Comparison of ENCODE assay signal across 15 cellular contexts in genomic region chr2:195648780-195649179, GRCh38. TPM values are rescaled to one million over a fixed set of nuclear protein-coding genes. Genes with fewer than 3 reads are reported as not detected.
DNase-seq lines count a peak whose midpoint lies in the region; ATAC-seq lines count a peak whose summit lies in the region.
"Had no signal": no experiment of that assay in that cellular context is flagged by ENCODE, and none has a peak within 500 bp of the region (broad histone marks: within the 10 kb centered on the region; RNA-seq: fewer than 3 reads in every experiment).

No MANE protein-coding gene starts in this region.

- peak overlapping the region; percentile 43 for H3K4me3 Mint-ChIP-seq in activated CD8-positive, alpha-beta memory T cell treated with anti-CD3 and anti-CD28 coated beads, Interleukin-2, amount 10 ng/mL, durations not matched to agents 7 days and 5 days
- peak overlapping the region; percentile 87 for H3K4me3 Mint-ChIP-seq in activated naive CD8-positive, alpha-beta T cell treated with anti-CD3 and anti-CD28 coated beads, Interleukin-2, amount 10 ng/mL, durations not matched to agents 7 days and 5 days
- H3K4me3 Mint-ChIP-seq in stimulated activated effector memory CD8-positive, alpha-beta T cell treated with anti-CD3 and anti-CD28 coated beads, Interleukin-12 subunit alpha, Interleukin-12 subunit beta, amount 100 ng/mL, for 72 hours, result peak overlapping the region; percentile 52

- ATAC-seq in activated CD8-positive, alpha-beta memory T cell treated with anti-CD3 and anti-CD28 coated beads, Interleukin-2, amount 10 ng/mL, durations not matched to agents 7 days and 5 days, result peak; percentile 52
- ATAC-seq in activated naive CD8-positive, alpha-beta T cell treated with anti-CD3 and anti-CD28 coated beads, Interleukin-2, amount 10 ng/mL, durations not matched to agents 7 days and 5 days (ENCODE audit: low read depth), result peak; percentile 74
- ATAC-seq in stimulated activated effector memory CD8-positive, alpha-beta T cell treated with anti-CD3 and anti-CD28 coated beads, Interleukin-12 subunit alpha, Interleukin-12 subunit beta, amount 100 ng/mL, for 72 hours, result peak; percentile 69
- ATAC-seq in HG02610 (IDR thresholded peaks at IDR 0.05; ENCODE audit: unreplicated experiment), result no peak
- no peak for ATAC-seq in sciatic nerve
- ATAC-seq: A549 had no signal

- intact Hi-C loops in sciatic nerve (cut with DNase I), result no loop called here

- no peaks in the 10 kb centered on the region for H3K27me3 Mint-ChIP-seq in activated CD8-positive, alpha-beta memory T cell treated with anti-CD3 and anti-CD28 coated beads, Interleukin-2, amount 10 ng/mL, durations not matched to agents 7 days and 5 days
- no peaks in the 10 kb centered on the region for H3K27me3 Mint-ChIP-seq in activated naive CD8-positive, alpha-beta T cell treated with anti-CD3 and anti-CD28 coated beads, Interleukin-2, amount 10 ng/mL, durations not matched to agents 7 days and 5 days

- no peak for DNase-seq in activated CD8-positive, alpha-beta memory T cell treated with anti-CD3 and anti-CD28 coated beads, Interleukin-2, amount 10 ng/mL, durations not matched to agents 7 days and 5 days
- no peak for DNase-seq in activated CD8-positive, alpha-beta memory T cell treated with anti-CD3 and anti-CD28 coated beads, Interleukin-2, amount 50 U/mL, for 4 hours
- DNase-seq in NOMO-1 treated with dmso at 0.1 percent for 144 hours (lab: John Stamatoyannopoulos, UW; ENCODE audit: unreplicated experiment) (peak; percentile 73), sciatic nerve (ENCODE audit: low spot score) (no peak)
- no peak for DNase-seq in activated naive CD8-positive, alpha-beta T cell treated with anti-CD3 and anti-CD28 coated beads, Interleukin-2, amount 10 ng/mL, durations not matched to agents 7 days and 5 days
- DNase-seq in stimulated activated effector memory CD8-positive, alpha-beta T cell treated with anti-CD3 and anti-CD28 coated beads, Interleukin-12 subunit alpha, Interleukin-12 subunit beta, amount 100 ng/mL, for 72 hours (ENCODE audit: low spot score in 2 of 2), result no peak
- DNase-seq in activated CD8-positive, alpha-beta memory T cell treated with anti-CD3 and anti-CD28 coated beads for 24 hours, result no peak
- DNase-seq: activated CD4-positive, alpha-beta T cell treated with anti-CD3 and anti-CD28 coated beads, Interleukin-2, amount 50 U/mL, for 48 hours; DMS 273 treated with DMSO at 0.1 percent for 48 hours; MG63; NCI-H2171; PC-9; trophoblast cell had no signal

- POLR2A ChIA-PET in activated naive CD8-positive, alpha-beta T cell treated with anti-CD3 and anti-CD28 coated beads, Interleukin-2, amount 10 ng/mL, durations not matched to agents 7 days and 5 days (lab: Charles Lee), result interaction anchor here (2.0 to 2.5 kb wide), 2 partner anchors 8 to 115 kb away, joined by 6 to 7 read pairs; partner anchors contain the start of gene SLC39A10

- CTCF ChIA-PET in activated CD8-positive, alpha-beta memory T cell treated with anti-CD3 and anti-CD28 coated beads, Interleukin-2, amount 10 ng/mL, durations not matched to agents 7 days and 5 days (lab: Charles Lee), result interaction anchor here (1.1 kb wide), 1 partner anchor 73 kb away, joined by 3 read pairs; no protein-coding TSS in a partner anchor

- peak overlapping the region; percentile 70 for H3K27ac Mint-ChIP-seq in activated CD8-positive, alpha-beta memory T cell treated with anti-CD3 and anti-CD28 coated beads, Interleukin-2, amount 10 ng/mL, durations not matched to agents 7 days and 5 days
- peak overlapping the region; percentile 93 for H3K27ac Mint-ChIP-seq in activated naive CD8-positive, alpha-beta T cell treated with anti-CD3 and anti-CD28 coated beads, Interleukin-2, amount 10 ng/mL, durations not matched to agents 7 days and 5 days
- peak overlapping the region; percentile 30 for H3K27ac Mint-ChIP-seq in stimulated activated effector memory CD8-positive, alpha-beta T cell treated with anti-CD3 and anti-CD28 coated beads, Interleukin-12 subunit alpha, Interleukin-12 subunit beta, amount 100 ng/mL, for 72 hours

- peaks cover 5% of the 10 kb centered on the region for H3K36me3 Mint-ChIP-seq in activated CD8-positive, alpha-beta memory T cell treated with anti-CD3 and anti-CD28 coated beads, Interleukin-2, amount 10 ng/mL, durations not matched to agents 7 days and 5 days
- peaks cover 7% of the 10 kb centered on the region for H3K36me3 Mint-ChIP-seq in activated naive CD8-positive, alpha-beta T cell treated with anti-CD3 and anti-CD28 coated beads, Interleukin-2, amount 10 ng/mL, durations not matched to agents 7 days and 5 days
- H3K36me3 Mint-ChIP-seq in stimulated activated effector memory CD8-positive, alpha-beta T cell treated with anti-CD3 and anti-CD28 coated beads, Interleukin-12 subunit alpha, Interleukin-12 subunit beta, amount 100 ng/mL, for 72 hours, result no peaks in the 10 kb centered on the region

- H3K4me1 Mint-ChIP-seq in activated CD8-positive, alpha-beta memory T cell treated with anti-CD3 and anti-CD28 coated beads, Interleukin-2, amount 10 ng/mL, durations not matched to agents 7 days and 5 days, result peaks cover 21% of the 10 kb centered on the region
- peaks cover 28% of the 10 kb centered on the region for H3K4me1 Mint-ChIP-seq in activated naive CD8-positive, alpha-beta T cell treated with anti-CD3 and anti-CD28 coated beads, Interleukin-2, amount 10 ng/mL, durations not matched to agents 7 days and 5 days
- H3K4me1 Mint-ChIP-seq in stimulated activated effector memory CD8-positive, alpha-beta T cell treated with anti-CD3 and anti-CD28 coated beads, Interleukin-12 subunit alpha, Interleukin-12 subunit beta, amount 100 ng/mL, for 72 hours, result peaks cover 25% of the 10 kb centered on the region

- no peaks in the 10 kb centered on the region for H3K9me3 Mint-ChIP-seq in activated CD8-positive, alpha-beta memory T cell treated with anti-CD3 and anti-CD28 coated beads, Interleukin-2, amount 10 ng/mL, durations not matched to agents 7 days and 5 days (ENCODE audit: low read depth)
- peaks cover 7% of the 10 kb centered on the region for H3K9me3 Mint-ChIP-seq in activated naive CD8-positive, alpha-beta T cell treated with anti-CD3 and anti-CD28 coated beads, Interleukin-2, amount 10 ng/mL, durations not matched to agents 7 days and 5 days
- no peaks in the 10 kb centered on the region for H3K9me3 Mint-ChIP-seq in stimulated activated effector memory CD8-positive, alpha-beta T cell treated with anti-CD3 and anti-CD28 coated beads, Interleukin-12 subunit alpha, Interleukin-12 subunit beta, amount 100 ng/mL, for 72 hours

RNA-seq across cellular contexts. Expression of gene SLC39A10, which starts 8.2 kb away (rescaled TPM):
- 10 to 100 TPM; 29.4 to 40.3 TPM for total RNA-seq in activated CD8-positive, alpha-beta memory T cell treated with anti-CD3 and anti-CD28 coated beads, Interleukin-2, amount 10 ng/mL, durations not matched to agents 7 days and 5 days
- 10 to 100 TPM; 54.4 to 60.4 TPM for total RNA-seq in activated naive CD8-positive, alpha-beta T cell treated with anti-CD3 and anti-CD28 coated beads, Interleukin-2, amount 10 ng/mL, durations not matched to agents 7 days and 5 days
- total RNA-seq in sciatic nerve, result 40.7 TPM

Comparison
In these comparisons a context has a peak if more than half of its experiments do, and no peak if none do; other contexts are left out.
1. ATAC-seq: peak in activated CD8-positive, alpha-beta memory T cell treated with anti-CD3 and anti-CD28 coated beads, Interleukin-2, amount 10 ng/mL, durations not matched to agents 7 days and 5 days (single experiment), activated naive CD8-positive, alpha-beta T cell treated with anti-CD3 and anti-CD28 coated beads, Interleukin-2, amount 10 ng/mL, durations not matched to agents 7 days and 5 days (single experiment) and stimulated activated effector memory CD8-positive, alpha-beta T cell treated with anti-CD3 and anti-CD28 coated beads, Interleukin-12 subunit alpha, Interleukin-12 subunit beta, amount 100 ng/mL, for 72 hours (single experiment); none in HG02610 (single experiment) and sciatic nerve (single experiment).
2. H3K27ac Mint-ChIP-seq: peak in every context shown above with its lines; median percentile 93 in activated naive CD8-positive, alpha-beta T cell treated with anti-CD3 and anti-CD28 coated beads, Interleukin-2, amount 10 ng/mL, durations not matched to agents 7 days and 5 days; 70 in activated CD8-positive, alpha-beta memory T cell treated with anti-CD3 and anti-CD28 coated beads, Interleukin-2, amount 10 ng/mL, durations not matched to agents 7 days and 5 days; 30 in stimulated activated effector memory CD8-positive, alpha-beta T cell treated with anti-CD3 and anti-CD28 coated beads, Interleukin-12 subunit alpha, Interleukin-12 subunit beta, amount 100 ng/mL, for 72 hours.
3. Peak in every context shown above with its lines, with median percentiles within 50 percentile points of each other: H3K4me3 Mint-ChIP-seq.